In the genomic region with DNA sequence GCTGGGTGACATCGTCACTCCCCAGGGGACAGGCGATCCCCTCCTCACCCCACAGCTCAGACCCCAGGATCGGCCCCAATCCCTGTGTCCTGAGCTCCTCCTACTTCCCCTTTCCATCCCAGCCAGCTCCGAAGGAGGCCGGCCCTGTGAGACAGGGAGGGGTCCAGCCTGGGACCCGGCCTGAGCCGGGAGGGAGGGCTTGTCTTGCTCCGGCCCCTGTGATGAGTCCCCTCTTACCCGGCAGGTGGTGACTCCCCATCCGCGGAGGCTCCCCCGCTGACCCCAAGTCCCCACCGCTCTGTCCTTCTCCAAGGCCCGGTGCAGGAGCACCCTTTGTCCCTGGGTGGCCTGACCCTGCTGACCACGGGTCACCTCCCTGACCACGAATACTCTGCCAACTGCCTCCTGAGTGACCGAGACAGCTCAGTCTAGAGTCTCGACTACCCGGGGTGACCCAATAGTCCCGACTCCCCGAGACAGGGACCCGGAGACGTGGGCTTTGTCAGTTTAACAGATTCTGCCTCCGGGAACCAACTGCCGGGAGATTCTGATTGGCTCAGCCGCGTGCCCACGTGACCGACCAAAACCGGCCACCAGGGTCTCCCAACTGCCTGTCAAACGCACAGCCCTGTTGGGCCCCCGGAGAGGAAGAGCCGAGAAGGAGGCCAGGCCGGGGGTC, we compare ENCODE assay signal across 8 cellular contexts.
DNase-seq lines count a peak whose midpoint lies in the region; ATAC-seq lines count a peak whose summit lies in the region.

No MANE protein-coding gene starts in this region.

- H3K4me1 ChIP-seq in adipocyte (ENCODE audit: control insufficient read depth, insufficient read depth, low read length) = no peaks in the 10 kb centered on the region

- no peaks in the 10 kb centered on the region for H3K36me3 ChIP-seq in adipocyte (ENCODE audit: control insufficient read depth, insufficient read depth, low read length, severe bottlenecking)

- H3K4me3 ChIP-seq in adipocyte (ENCODE audit: low read length) (peak overlapping the region; percentile 87), skeletal muscle cell (ENCODE audit: low read depth, low read length) (peak overlapping the region; percentile 37)

- peak; percentile 73 for ATAC-seq in HG02852 (IDR thresholded peaks at IDR 0.05; ENCODE audit: unreplicated experiment)
- ATAC-seq in GM19455 (IDR thresholded peaks at IDR 0.05; ENCODE audit: unreplicated experiment) = no peak
- no peak for ATAC-seq in GM18907 (IDR thresholded peaks at IDR 0.05; ENCODE audit: unreplicated experiment)

- no peaks in the 10 kb centered on the region for H3K9me3 ChIP-seq in adipocyte (ENCODE audit: control insufficient read depth, low read length)

- H3K9ac ChIP-seq in adipocyte (ENCODE audit: low read length) = peak overlapping the region; percentile 85

- no peaks in the 10 kb centered on the region for H3K27me3 ChIP-seq in adipocyte (replicated peaks; ENCODE audit: control insufficient read depth, insufficient read depth, low read length)

- DNase-seq in DMS 273 (lab: John Stamatoyannopoulos, UW; ENCODE audit: unreplicated experiment) = peak; percentile 86
- peak; percentile 64 for DNase-seq in adipocyte (ENCODE audit: low read depth)
- DNase-seq in hippocampal formation (lab: John Stamatoyannopoulos, UW) = peak; percentile 2 to 49
- no peak for DNase-seq in skeletal muscle cell (ENCODE audit: low read depth)
- DNase-seq in NCI-H1694 (lab: John Stamatoyannopoulos, UW) = no peak

Comparison
In these comparisons a context has a peak if more than half of its experiments do, and no peak if none do; other contexts are left out.
1. DNase-seq: peak in DMS 273 (single experiment), adipocyte (single experiment) and hippocampal formation (2 of 2); none in skeletal muscle cell (single experiment) and NCI-H1694 (single experiment).